In genomic region chr17:79521225-79521624, GRCh38 we compare ENCODE assay signal across 2 cellular contexts.
TF ChIP-seq lines count a peak whose summit lies in the region.

No MANE protein-coding gene starts in this region.

TF ChIP-seq in HEK293, 187 proteins besides CTCF, POLR2A, EP300 and RAD21:
- TF ChIP-seq ZSCAN4 (tag by site-specific recombination; IDR thresholded peaks at IDR 0.05) (peak; percentile 47; the same call in 1 of the 2 replicates), ZNF114 (tag by site-specific recombination; IDR thresholded peaks at IDR 0.05) (0 out of 2 replicates have a peak, but pooled peaks have one; percentile 28), ZNF311 (tag by site-specific recombination; IDR thresholded peaks at IDR 0.05; ENCODE audit: borderline replicate concordance) (peak; percentile 68; the same call in 1 of the 2 replicates), AEBP2 (tag by site-specific recombination; IDR thresholded peaks at IDR 0.05; ENCODE audit: borderline replicate concordance) (no peak), ZNF624 (tag by site-specific recombination; IDR thresholded peaks at IDR 0.05) (no peak), ZNF621 (tag by site-specific recombination; IDR thresholded peaks at IDR 0.05) (0 out of 2 replicates have a peak, but pooled peaks have one; percentile 15), ZNF670 (tag by site-specific recombination; IDR thresholded peaks at IDR 0.05; ENCODE audit: low read depth) (0 out of 2 replicates have a peak, but pooled peaks have one; percentile 71)

TF ChIP-seq in GM12878, 131 proteins besides CTCF, POLR2A, EP300 and RAD21:
- peak; percentile 65 for TF ChIP-seq BCL3 (IDR thresholded peaks at IDR 0.05; ENCODE audit: borderline replicate concordance, insufficient read depth, low read depth, low read length, poor library complexity, severe bottlenecking)
- no peak for TF ChIP-seq CEBPZ (IDR thresholded peaks at IDR 0.05; ENCODE audit: low read depth, low read length)
- 0 out of 2 replicates have a peak, but pooled peaks have one; percentile 12 for TF ChIP-seq TCF3 (IDR thresholded peaks at IDR 0.05; ENCODE audit: borderline replicate concordance, insufficient read depth, low read depth, low read length)
